In genomic region chr1:95352767-95353166, GRCh38 we compare ENCODE assay signal across 18 cellular contexts.
A peak's percentile ranks its signal among the peaks of the same experiment; 100 is the strongest.
DNase-seq lines count a peak whose midpoint lies in the region; ATAC-seq and TF ChIP-seq lines count a peak whose summit lies in the region.
"Had no signal": no experiment of that assay in that cellular context is flagged by ENCODE, and none has a peak within 500 bp of the region (broad histone marks: within the 10 kb centered on the region; RNA-seq: fewer than 3 reads in every experiment).

No MANE protein-coding gene starts in this region.

- no peak for ATAC-seq in GM18517 (IDR thresholded peaks at IDR 0.05; ENCODE audit: unreplicated experiment)
- ATAC-seq in HG02759 (IDR thresholded peaks at IDR 0.05; ENCODE audit: unreplicated experiment) = no peak
- ATAC-seq: activated CD8-positive, alpha-beta memory T cell treated with anti-CD3 and anti-CD28 coated beads, Interleukin-2, amount 10 ng/mL, durations not matched to agents 7 days and 5 days; naive thymus-derived CD8-positive, alpha-beta T cell; stimulated activated effector memory CD8-positive, alpha-beta T cell treated with anti-CD3 and anti-CD28 coated beads, Interleukin-12 subunit alpha, Interleukin-12 subunit beta, amount 100 ng/mL, for 72 hours had no signal

- no peaks in the 10 kb centered on the region for H3K27me3 ChIP-seq in prostate gland (replicated peaks; ENCODE audit: insufficient read depth)
- H3K27me3 ChIP-seq: BE2C, esophagus squamous epithelium had no signal

- DNase-seq in KBM-7 (peak; percentile 4), NCI-H187 treated with DMSO at 0.1 percent for 48 hours (lab: John Stamatoyannopoulos, UW) (peak; percentile 67), NCI-H748 treated with DMSO at 0.1 percent for 48 hours (lab: John Stamatoyannopoulos, UW) (peak; percentile 66), prostate gland (ENCODE audit: low spot score) (peak; percentile 69)
- DNase-seq in activated CD4-positive, CD25-positive, alpha-beta regulatory T cell (lab: John Stamatoyannopoulos, UW) = no peak
- DNase-seq: activated CD8-positive, alpha-beta memory T cell treated with anti-CD3 and anti-CD28 coated beads, Interleukin-2, amount 10 ng/mL, durations not matched to agents 7 days and 5 days; activated gamma-delta T cell; BE2C; central memory CD4-positive, alpha-beta T cell; effector CD4-positive, alpha-beta T cell; esophagus squamous epithelium; glutamatergic neuron; naive thymus-derived CD8-positive, alpha-beta T cell; NCI-H146; posterior cingulate gyrus had no signal

- intact Hi-C loops in prostate gland (cut with DNase I) = no loop called here

- TF ChIP-seq CTCF in prostate gland (IDR thresholded peaks at IDR 0.05) = no peak

- H3K9me3 ChIP-seq in prostate gland = no peaks in the 10 kb centered on the region
- H3K9me3 ChIP-seq: BE2C, esophagus squamous epithelium had no signal

- WGBS in prostate gland = 18% methylated on average over 2 of the region's 2 CpGs

- H3K4me3 ChIP-seq in prostate gland = no peak overlapping the region
- H3K4me3 ChIP-seq: esophagus squamous epithelium had no signal

- H3K36me3 ChIP-seq in prostate gland = no peaks in the 10 kb centered on the region
- H3K36me3 ChIP-seq: esophagus squamous epithelium had no signal

- no peaks in the 10 kb centered on the region for H3K4me1 ChIP-seq in prostate gland (replicated peaks)
- H3K4me1 ChIP-seq: esophagus squamous epithelium had no signal

- TF ChIP-seq POLR2A in prostate gland (IDR thresholded peaks at IDR 0.05) = no peak

- H3K27ac ChIP-seq in prostate gland = peak overlapping the region in 1 of 2 donors; percentile 43
- H3K27ac ChIP-seq: esophagus squamous epithelium had no signal

- in situ Hi-C loops in KBM-7 (cut with MboI; ENCODE audit: low pct_unique_long_range_greater_than_20kb, low sequenced_read_pairs) = no loop called here

Comparison
In these comparisons a context has a peak if more than half of its experiments do, and no peak if none do; other contexts are left out.
1. DNase-seq: peak in KBM-7 (single experiment), NCI-H187 treated with DMSO at 0.1 percent for 48 hours (single experiment), NCI-H748 treated with DMSO at 0.1 percent for 48 hours (single experiment) and prostate gland (single experiment); none in activated CD4-positive, CD25-positive, alpha-beta regulatory T cell (0 of 4).